In genomic region chr1:165315481-165315880, GRCh38 we compare ENCODE assay signal across 1 cellular context.
TF ChIP-seq lines count a peak whose summit lies in the region.

No MANE protein-coding gene starts in this region.

TF ChIP-seq in GM23338, 12 proteins besides CTCF, POLR2A, EP300 and RAD21 (continued from another document):
- no peak for TF ChIP-seq ZNF462 (CRISPR knock-in tag; IDR thresholded peaks at IDR 0.05)
- TF ChIP-seq POLR2AphosphoS5 (IDR thresholded peaks at IDR 0.05; ENCODE audit: low read depth) = no peak
- no peak for TF ChIP-seq STAT1 (IDR thresholded peaks at IDR 0.05; ENCODE audit: unreplicated experiment)
- no peak for TF ChIP-seq CREB1 (CRISPR knock-in tag; IDR thresholded peaks at IDR 0.05; ENCODE audit: low read depth)
